Comparison of ENCODE assay signal across 8 cellular contexts in the genomic region with DNA sequence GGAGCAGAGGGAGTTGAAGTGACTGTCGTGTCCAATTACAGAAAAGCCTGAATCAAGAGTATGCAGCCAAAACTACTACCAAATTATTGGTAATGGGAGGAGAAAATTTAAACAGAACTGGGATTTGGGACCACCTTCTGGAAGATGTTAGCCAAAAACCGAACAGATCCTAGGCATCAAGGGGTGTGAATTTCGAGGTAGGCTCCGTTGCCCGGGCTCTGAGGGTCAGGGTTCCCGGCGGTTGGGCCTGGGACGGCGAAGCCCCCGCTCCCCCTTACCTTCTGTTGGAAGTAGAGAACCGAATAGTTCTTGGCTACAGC. TPM values are rescaled to one million over a fixed set of nuclear protein-coding genes. Genes with fewer than 3 reads are reported as not detected.
DNase-seq lines count a peak whose midpoint lies in the region; ATAC-seq, FAIRE-seq and TF ChIP-seq lines count a peak whose summit lies in the region.

No MANE protein-coding gene starts in this region.

- H3K27ac Mint-ChIP-seq in activated T-cell treated with anti-CD3 and anti-CD28 coated beads, Interleukin-2, amount 50 U/mL, for 72 hours: peak overlapping the region; percentile 95
- peak overlapping the region; percentile 98 for H3K27ac Mint-ChIP-seq in stimulated activated naive B cell treated with anti-CD40 and anti-IgM and Interleukin-4, amounts not matched to agents 10 μg/mL and 1 μg/mL and 100 μg/mL, for 72 hours

- peaks cover 57% of the 10 kb centered on the region for H3K4me1 Mint-ChIP-seq in activated T-cell treated with anti-CD3 and anti-CD28 coated beads, Interleukin-2, amount 50 U/mL, for 72 hours (ENCODE audit: low read depth)
- peaks cover 36 to 56% of the 10 kb centered on the region in 2 donors for H3K4me1 Mint-ChIP-seq in stimulated activated naive B cell treated with anti-CD40 and anti-IgM and Interleukin-4, amounts not matched to agents 10 μg/mL and 1 μg/mL and 100 μg/mL, for 72 hours

- under 1% methylated on average over 11 of the region's 11 CpGs for WGBS in right cardiac atrium

- FAIRE-seq in D721Med (lab: Jason Lieb, UNC): no peak

- no peaks in the 10 kb centered on the region for H3K27me3 ChIP-seq in right cardiac atrium (ENCODE audit: control insufficient read depth, insufficient read depth)

- no peaks in the 10 kb centered on the region for H3K9me3 Mint-ChIP-seq in activated T-cell treated with anti-CD3 and anti-CD28 coated beads, Interleukin-2, amount 50 U/mL, for 72 hours
- H3K9me3 Mint-ChIP-seq in stimulated activated naive B cell treated with anti-CD40 and anti-IgM and Interleukin-4, amounts not matched to agents 10 μg/mL and 1 μg/mL and 100 μg/mL, for 72 hours: peaks cover 3 to 6% of the 10 kb centered on the region in 2 donors

- no peaks in the 10 kb centered on the region for H3K27me3 Mint-ChIP-seq in activated T-cell treated with anti-CD3 and anti-CD28 coated beads, Interleukin-2, amount 50 U/mL, for 72 hours (ENCODE audit: low read depth)
- no peaks in the 10 kb centered on the region for H3K27me3 Mint-ChIP-seq in stimulated activated naive B cell treated with anti-CD40 and anti-IgM and Interleukin-4, amounts not matched to agents 10 μg/mL and 1 μg/mL and 100 μg/mL, for 72 hours

- TF ChIP-seq CTCF in VCaP (conservative IDR thresholded peaks at IDR 0.05): no peak
- no peak for TF ChIP-seq CTCF in D721Med (IDR thresholded peaks at IDR 0.05; ENCODE audit: insufficient read depth, missing control alignments)

- intact Hi-C loops in right cardiac atrium (cut with DNase I): loop anchor here (5.0 to 10.0 kb wide), 5 partner anchors 33 to 355 kb away; a partner anchor contains a TSS

- no peaks in the 10 kb centered on the region for H3K9me3 ChIP-seq in right cardiac atrium (ENCODE audit: control insufficient read depth, low read length)

- H3K27ac ChIP-seq in VCaP: peak overlapping the region; percentile 83
- H3K27ac ChIP-seq in right cardiac atrium (ENCODE audit: low read length): peak overlapping the region; percentile 86

- DNase-seq in activated T-cell treated with anti-CD3 and anti-CD28 coated beads, Interleukin-2, amount 50 U/mL, for 72 hours: no peak
- no peak for DNase-seq in activated T-cell treated with anti-CD3 and anti-CD28 coated beads, Interleukin-2, amount 50 U/mL, for 48 hours
- DNase-seq in right cardiac atrium (no peak), SKM-1 treated with dmso at 0.1 percent for 144 hours (lab: John Stamatoyannopoulos, UW; ENCODE audit: unreplicated experiment) (no peak), D721Med (ENCODE audit: insufficient read length, low spot score) (no peak)
- DNase-seq in stimulated activated naive B cell treated with anti-CD40 and anti-IgM and Interleukin-4, amounts not matched to agents 10 μg/mL and 1 μg/mL and 100 μg/mL, for 72 hours: no peak

- peaks cover 3 to 6% of the 10 kb centered on the region in 2 donors for H3K36me3 Mint-ChIP-seq in activated T-cell treated with anti-CD3 and anti-CD28 coated beads, Interleukin-2, amount 50 U/mL, for 72 hours (ENCODE audit: insufficient read depth in 2 of 2)
- H3K36me3 Mint-ChIP-seq in stimulated activated naive B cell treated with anti-CD40 and anti-IgM and Interleukin-4, amounts not matched to agents 10 μg/mL and 1 μg/mL and 100 μg/mL, for 72 hours: peaks cover 8 to 10% of the 10 kb centered on the region in 2 donors

- no peak for ATAC-seq in activated T-cell treated with anti-CD3 and anti-CD28 coated beads, Interleukin-2, amount 50 U/mL, for 72 hours (replicated peaks in 1 of 2)
- ATAC-seq in right cardiac atrium: no peak
- ATAC-seq in stimulated activated naive B cell treated with anti-CD40 and anti-IgM and Interleukin-4, amounts not matched to agents 10 μg/mL and 1 μg/mL and 100 μg/mL, for 72 hours (replicated peaks): no peak
- ATAC-seq in GM21526 (IDR thresholded peaks at IDR 0.05; ENCODE audit: low FRiP score, unreplicated experiment): no peak

- H3K4me3 Mint-ChIP-seq in activated T-cell treated with anti-CD3 and anti-CD28 coated beads, Interleukin-2, amount 50 U/mL, for 72 hours: peak overlapping the region; percentile 95 to 100
- peak overlapping the region; percentile 89 to 94 for H3K4me3 Mint-ChIP-seq in stimulated activated naive B cell treated with anti-CD40 and anti-IgM and Interleukin-4, amounts not matched to agents 10 μg/mL and 1 μg/mL and 100 μg/mL, for 72 hours

- H3K4me3 ChIP-seq in right cardiac atrium (ENCODE audit: low read length): peak overlapping the region; percentile 82

- H3K4me1 ChIP-seq in right cardiac atrium (ENCODE audit: control insufficient read depth, insufficient read depth, low read length): no peaks in the 10 kb centered on the region

RNA-seq across cellular contexts. Expression of a gene that starts 0.3 kb away (rescaled TPM):
- 10 to 100 TPM; 35.3 to 35.9 TPM for total RNA-seq in activated T-cell treated with anti-CD3 and anti-CD28 coated beads, Interleukin-2, amount 50 U/mL, for 72 hours
- total RNA-seq in right cardiac atrium: 100 to 1,000 TPM in 1 of 4 donors, 10 to 100 TPM in 3; 83.2 to 100 (median 84.9) TPM
- polyA plus RNA-seq in right cardiac atrium: 69.1 TPM

RNA-seq across cellular contexts. Expression of a gene that starts 1.6 kb away (rescaled TPM):
- 10 to 100 TPM; 15.0 to 19.5 TPM for total RNA-seq in activated T-cell treated with anti-CD3 and anti-CD28 coated beads, Interleukin-2, amount 50 U/mL, for 72 hours
- total RNA-seq in right cardiac atrium: 1 to 10 TPM in 2 of 4 donors, under 1 TPM in 2; 0.42 to 2.0 (median 1.2) TPM
- polyA plus RNA-seq in right cardiac atrium: 0.20 TPM

Comparison
In these comparisons a context has a peak if more than half of its experiments do, and no peak if none do; other contexts are left out.
1. RNA of a gene that starts 1.6 kb away (total RNA-seq): 15.0 to 19.5 TPM in activated T-cell treated with anti-CD3 and anti-CD28 coated beads, Interleukin-2, amount 50 U/mL, for 72 hours; 0.42 to 2.0 TPM in right cardiac atrium; every median in the first group is over 4 times any median in the second.